In genomic region chr2:170713280-170714155, GRCh38 we compare ENCODE assay signal across 10 cellular contexts. TPM values are rescaled to one million over a fixed set of nuclear protein-coding genes. Genes with fewer than 3 reads are reported as not detected.
DNase-seq lines count a peak whose midpoint lies in the region; ATAC-seq and TF ChIP-seq lines count a peak whose summit lies in the region.
"Had no signal": no experiment of that assay in that cellular context is flagged by ENCODE, and none has a peak within 500 bp of the region (broad histone marks: within the 10 kb centered on the region; RNA-seq: fewer than 3 reads in every experiment).

No MANE protein-coding gene starts in this region.

- intact Hi-C loops in ascending aorta (cut with DNase I), result no loop called here

- TF ChIP-seq CTCF in ascending aorta (IDR thresholded peaks at IDR 0.05) (no peak), lung (IDR thresholded peaks at IDR 0.05; ENCODE audit: control extremely low read depth, extremely low read depth) (no peak)

- H3K9me3 ChIP-seq in ascending aorta (no peaks in the 10 kb centered on the region), lung (ENCODE audit: control insufficient read depth in 2 of 2, insufficient read depth in 1 of 2, low read length in 1 of 2) (peaks cover 0 to 4% of the 10 kb centered on the region in 2 donors), thymus (ENCODE audit: control insufficient read depth) (peaks cover 1% of the 10 kb centered on the region)
- H3K9me3 ChIP-seq: gastroesophageal sphincter had no signal

- H3K27me3 ChIP-seq in ascending aorta, result peaks cover 14% of the 10 kb centered on the region
- H3K27me3 ChIP-seq in lung (ENCODE audit: control insufficient read depth, insufficient read depth), result peaks cover 2% of the 10 kb centered on the region
- H3K27me3 ChIP-seq in thymus (ENCODE audit: control insufficient read depth, insufficient read depth), result peaks cover 87% of the 10 kb centered on the region

- whole genome bisulfite sequencing in lung, 2 donors, result 8 to 12% methylated on average over 48 to 81 of the region's 81 CpGs
- 4% methylated on average over 81 of the region's 81 CpGs for WGBS in thymus

- H3K27ac ChIP-seq in ascending aorta, result no peak overlapping the region
- no peak overlapping the region for H3K27ac ChIP-seq in lung (ENCODE audit: low read depth in 1 of 2, low read length in 1 of 2)
- H3K27ac ChIP-seq in thymus (ENCODE audit: low read depth), result no peak overlapping the region

- H3K36me3 ChIP-seq in ascending aorta (no peaks in the 10 kb centered on the region), lung (ENCODE audit: control insufficient read depth in 2 of 2, insufficient read depth in 2 of 2, low read length in 2 of 2) (no peaks in the 10 kb centered on the region), thymus (ENCODE audit: control insufficient read depth, insufficient read depth) (no peaks in the 10 kb centered on the region)
- H3K36me3 ChIP-seq: gastroesophageal sphincter had no signal

- H3K4me3 ChIP-seq in ascending aorta, result peak overlapping the region; percentile 48 to 68
- H3K4me3 ChIP-seq in lung, result peak overlapping the region; percentile 56
- peak overlapping the region; percentile 50 for H3K4me3 ChIP-seq in thymus (ENCODE audit: low read length)

- ATAC-seq in lung (ENCODE audit: insufficient read depth, low FRiP score), result no peak
- no peak for ATAC-seq in esophagus mucosa
- ATAC-seq in GM19023 (IDR thresholded peaks at IDR 0.05; ENCODE audit: unreplicated experiment), result no peak
- no peak for ATAC-seq in GM21737 (IDR thresholded peaks at IDR 0.05; ENCODE audit: unreplicated experiment)

- peaks cover 8 to 12% of the 10 kb centered on the region in 2 donors for H3K4me1 ChIP-seq in ascending aorta
- H3K4me1 ChIP-seq in lung (ENCODE audit: control insufficient read depth in 2 of 2, insufficient read depth in 2 of 2, low read length in 2 of 2), result peaks cover 4 to 16% of the 10 kb centered on the region in 2 donors
- peaks cover 19% of the 10 kb centered on the region for H3K4me1 ChIP-seq in thymus (ENCODE audit: control insufficient read depth, insufficient read depth, low read length)

- peak; percentile 18 for DNase-seq in activated naive CD4-positive, alpha-beta T cell treated with anti-CD3 and anti-CD28 coated beads, Interleukin-2, amount 50 U/mL, for 16 hours
- no peak for DNase-seq in activated naive CD4-positive, alpha-beta T cell treated with Interleukin-2 at 50 U/mL for 16 hours
- DNase-seq in ascending aorta (ENCODE audit: low spot score in 2 of 2) (no peak), lung (ENCODE audit: low spot score) (no peak)
- DNase-seq: NCI-H1048 had no signal

RNA-seq across cellular contexts. Expression of gene SP5, which starts 1.6 kb away (rescaled TPM):
- total RNA-seq in ascending aorta, result 2.8 TPM
- 1 to 10 TPM; 4.2 to 5.2 TPM for total RNA-seq in lung
- 1 to 10 TPM in 1 of 2 donors, under 1 TPM in 1; 0.45 to 1.6 TPM for polyA plus RNA-seq in lung
- polyA plus RNA-seq in thymus, result 0.55 TPM
- 0.16 TPM for total RNA-seq in esophagus mucosa

RNA-seq across cellular contexts. Expression of gene ERICH2, which starts 56.7 kb away (rescaled TPM):
- not detected for total RNA-seq in ascending aorta
- 10 to 100 TPM in 1 of 2 donors, 1 to 10 TPM in 1; 5.6 to 17.0 TPM for total RNA-seq in lung
- polyA plus RNA-seq in lung, result 10 to 100 TPM in 1 of 2 donors, 1 to 10 TPM in 1; 4.6 to 34.9 TPM
- 0.52 TPM for polyA plus RNA-seq in thymus
- total RNA-seq in esophagus mucosa, result not detected
- total RNA-seq: gastroesophageal sphincter had no signal
